In the genomic region with DNA sequence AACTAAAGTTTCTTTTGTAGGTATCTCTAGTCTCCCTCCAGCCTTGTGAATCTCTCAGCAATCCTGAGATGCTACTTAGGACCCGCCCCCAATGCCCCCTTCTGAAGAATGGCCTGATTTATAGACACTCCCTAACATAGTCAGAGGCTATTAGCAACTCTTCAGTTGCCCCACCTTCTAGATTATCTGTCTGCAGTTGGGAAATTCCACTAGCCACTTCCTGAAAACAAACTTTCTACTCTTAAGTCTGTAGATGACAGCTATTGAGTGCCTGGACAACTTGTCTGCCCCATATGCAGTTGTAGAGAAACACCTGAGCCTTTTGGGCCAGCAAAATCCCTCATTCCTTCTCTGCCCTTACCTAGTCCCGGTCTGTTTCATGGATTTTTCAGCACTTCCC, we compare ENCODE assay signal across 9 cellular contexts.
DNase-seq lines count a peak whose midpoint lies in the region; ATAC-seq and TF ChIP-seq lines count a peak whose summit lies in the region.
"Had no signal": no experiment of that assay in that cellular context is flagged by ENCODE, and none has a peak within 500 bp of the region (broad histone marks: within the 10 kb centered on the region; RNA-seq: fewer than 3 reads in every experiment).

No MANE protein-coding gene starts in this region.

- ATAC-seq in CD8-positive, alpha-beta T cell, result peak; percentile 32
- ATAC-seq in GM19468 (IDR thresholded peaks at IDR 0.05; ENCODE audit: extremely low read depth, unreplicated experiment), result peak; percentile 88
- peak; percentile 89 for ATAC-seq in HG03457 (IDR thresholded peaks at IDR 0.05; ENCODE audit: unreplicated experiment)
- peak; percentile 79 for ATAC-seq in activated T-helper 17 cell treated with anti-CD3 and anti-CD28 coated beads, Interleukin-2, amount 50 U/mL, for 72 hours (replicated peaks)

- H3K4me1 Mint-ChIP-seq in CD8-positive, alpha-beta T cell (ENCODE audit: low read depth), result peaks cover 38% of the 10 kb centered on the region
- peaks cover 24% of the 10 kb centered on the region for H3K4me1 Mint-ChIP-seq in activated T-helper 17 cell treated with anti-CD3 and anti-CD28 coated beads, Interleukin-2, amount 50 U/mL, for 72 hours

- intact Hi-C loops in CD8-positive, alpha-beta T cell (cut with DNase I, micrococcal nuclease), result no loop called here

- no peak overlapping the region for H3K4me3 Mint-ChIP-seq in CD8-positive, alpha-beta T cell
- H3K4me3 Mint-ChIP-seq in activated T-helper 17 cell treated with anti-CD3 and anti-CD28 coated beads, Interleukin-2, amount 50 U/mL, for 72 hours, result no peak overlapping the region

- CTCF ChIA-PET in CD8-positive, alpha-beta T cell (lab: Charles Lee), result no interaction called here

- H3K27ac ChIP-seq in CD8-positive, alpha-beta T cell (ENCODE audit: low read depth, low read length), result no peak overlapping the region
- H3K27ac ChIP-seq: pancreas had no signal

- POLR2A ChIA-PET in CD8-positive, alpha-beta T cell (lab: Charles Lee), result interaction anchor here (1.6 to 2.0 kb wide), 2 partner anchors 9 to 38 kb away, joined by 3 to 6 read pairs; no protein-coding TSS in a partner anchor

- no peaks in the 10 kb centered on the region for H3K27me3 ChIP-seq in CD8-positive, alpha-beta T cell (ENCODE audit: insufficient read depth, low read length)
- H3K27me3 ChIP-seq: pancreas had no signal

- no peak for DNase-seq in CD8-positive, alpha-beta T cell
- DNase-seq in NCI-H510A (lab: John Stamatoyannopoulos, UW), result no peak
- DNase-seq in cortex of kidney (lab: John Stamatoyannopoulos, UW), result no peak
- DNase-seq in COLO829 (ENCODE audit: low spot score), result no peak
- no peak for DNase-seq in cerebellum (ENCODE audit: low spot score)
- DNase-seq: pancreas had no signal

- H3K4me3 ChIP-seq in CD8-positive, alpha-beta T cell (ENCODE audit: low read depth, low read length), result no peak overlapping the region
- H3K4me3 ChIP-seq: pancreas had no signal

- H3K4me1 ChIP-seq in CD8-positive, alpha-beta T cell (ENCODE audit: insufficient read depth, low read length), result peaks cover 15% of the 10 kb centered on the region
- H3K4me1 ChIP-seq: pancreas had no signal

- H3K27me3 Mint-ChIP-seq in CD8-positive, alpha-beta T cell (ENCODE audit: low read depth), result no peaks in the 10 kb centered on the region
- no peaks in the 10 kb centered on the region for H3K27me3 Mint-ChIP-seq in activated T-helper 17 cell treated with anti-CD3 and anti-CD28 coated beads, Interleukin-2, amount 50 U/mL, for 72 hours

- no peaks in the 10 kb centered on the region for H3K36me3 Mint-ChIP-seq in CD8-positive, alpha-beta T cell
- no peaks in the 10 kb centered on the region for H3K36me3 Mint-ChIP-seq in activated T-helper 17 cell treated with anti-CD3 and anti-CD28 coated beads, Interleukin-2, amount 50 U/mL, for 72 hours (ENCODE audit: low read depth)

- H3K36me3 ChIP-seq in CD8-positive, alpha-beta T cell (ENCODE audit: insufficient read depth, low read length), result no peaks in the 10 kb centered on the region
- H3K36me3 ChIP-seq: pancreas had no signal

- H3K9me3 ChIP-seq in CD8-positive, alpha-beta T cell (ENCODE audit: low read length), result no peaks in the 10 kb centered on the region
- H3K9me3 ChIP-seq: pancreas had no signal

- no peak for TF ChIP-seq CTCF in CD8-positive, alpha-beta T cell (IDR thresholded peaks at IDR 0.05)

- H3K27ac Mint-ChIP-seq in CD8-positive, alpha-beta T cell, result no peak overlapping the region
- no peak overlapping the region for H3K27ac Mint-ChIP-seq in activated T-helper 17 cell treated with anti-CD3 and anti-CD28 coated beads, Interleukin-2, amount 50 U/mL, for 72 hours

- no peaks in the 10 kb centered on the region for H3K9me3 Mint-ChIP-seq in CD8-positive, alpha-beta T cell
- H3K9me3 Mint-ChIP-seq in activated T-helper 17 cell treated with anti-CD3 and anti-CD28 coated beads, Interleukin-2, amount 50 U/mL, for 72 hours, result no peaks in the 10 kb centered on the region

Comparison
In these comparisons a context has a peak if more than half of its experiments do, and no peak if none do; other contexts are left out.
1. ATAC-seq: peak in every context shown above with its lines; median percentile 89 in HG03457; 88 in GM19468; 79 in activated T-helper 17 cell treated with anti-CD3 and anti-CD28 coated beads, Interleukin-2, amount 50 U/mL, for 72 hours; 32 in CD8-positive, alpha-beta T cell.